In genomic region chr14:24874514-24875202, GRCh38 we compare ENCODE assay signal across 1 cellular context.
A peak's percentile ranks its signal among the peaks of the same experiment; 100 is the strongest.
TF ChIP-seq lines count a peak whose summit lies in the region.

No MANE protein-coding gene starts in this region.

TF ChIP-seq in HepG2, 621 proteins besides CTCF, POLR2A, EP300 and RAD21 (continued from another document and continues in another):
- TF ChIP-seq HMGXB4 (CRISPR knock-in tag; IDR thresholded peaks at IDR 0.05; ENCODE audit: borderline replicate concordance in 1 of 2, low read depth in 1 of 2) (peak in 1 of 2 experiments; percentile 17; a peak in 1 of 4 replicates), SOX5 (CRISPR knock-in tag; IDR thresholded peaks at IDR 0.05; ENCODE audit: borderline replicate concordance) (peak; percentile 67; the same call in 1 of the 2 replicates), ZNF207 (IDR thresholded peaks at IDR 0.05; ENCODE audit: borderline replicate concordance) (no peak), MED1 (CRISPR knock-in tag; IDR thresholded peaks at IDR 0.05) (0 out of 2 replicates have a peak, but pooled peaks have one; percentile 42), ZSCAN9 (CRISPR knock-in tag; IDR thresholded peaks at IDR 0.05; ENCODE audit: borderline replicate concordance) (peak; percentile 83; the same call in 1 of the 2 replicates), EHMT2 (IDR thresholded peaks at IDR 0.05; ENCODE audit: borderline replicate concordance, low read depth, low read length) (peak; percentile 86; the same call in 1 of the 2 replicates), RCOR2 (CRISPR knock-in tag; IDR thresholded peaks at IDR 0.05) (peak; percentile 84; the same call in 1 of the 2 replicates), SOX6 (IDR thresholded peaks at IDR 0.05) (no peak), SOX6 (CRISPR knock-in tag; IDR thresholded peaks at IDR 0.05) (peak; percentile 48), SPEN (CRISPR knock-in tag; IDR thresholded peaks at IDR 0.05; ENCODE audit: low read depth) (no peak; the same call in 1 of the 2 replicates), RXRA (CRISPR knock-in tag; IDR thresholded peaks at IDR 0.05) (no peak), HNF4G (IDR thresholded peaks at IDR 0.05; ENCODE audit: borderline replicate concordance, low read depth, low read length) (peak; percentile 91), HNF4G (CRISPR knock-in tag; IDR thresholded peaks at IDR 0.05; ENCODE audit: borderline replicate concordance, low read depth) (peak; percentile 87; the same call in 1 of the 2 replicates), SMAD3 (CRISPR knock-in tag; IDR thresholded peaks at IDR 0.05) (peak; percentile 70; the same call in 1 of the 2 replicates), RBM22 (optimal IDR thresholded peaks at IDR 0.05; ENCODE audit: low read length) (peak; percentile 75), KLF16 (CRISPR knock-in tag; IDR thresholded peaks at IDR 0.05) (peak in 1 of 2 experiments; percentile 65; a peak in 1 of 4 replicates), ZNF124 (CRISPR knock-in tag; IDR thresholded peaks at IDR 0.05) (peak; percentile 95), SNAI1 (CRISPR knock-in tag; IDR thresholded peaks at IDR 0.05; ENCODE audit: borderline replicate concordance) (no peak), NFIC (IDR thresholded peaks at IDR 0.05; ENCODE audit: low read length) (no peak), ZNF652 (CRISPR knock-in tag; IDR thresholded peaks at IDR 0.05; ENCODE audit: borderline replicate concordance, low read depth) (peak; percentile 34; the same call in 1 of the 2 replicates), CEBPG (CRISPR knock-in tag; IDR thresholded peaks at IDR 0.05) (peak; percentile 70), SIX4 (CRISPR knock-in tag; IDR thresholded peaks at IDR 0.05) (0 out of 2 replicates have a peak, but pooled peaks have one; percentile 68), HOMEZ (CRISPR knock-in tag; IDR thresholded peaks at IDR 0.05; ENCODE audit: low read depth) (peak; percentile 96), ZNF549 (CRISPR knock-in tag; IDR thresholded peaks at IDR 0.05) (peak; percentile 90), ZNF224 (CRISPR knock-in tag; IDR thresholded peaks at IDR 0.05) (peak; percentile 56; the same call in 1 of the 2 replicates), TEAD3 (CRISPR knock-in tag; optimal IDR thresholded peaks at IDR 0.05; ENCODE audit: borderline replicate concordance) (peak; percentile 93), NCOR1 (IDR thresholded peaks at IDR 0.05; ENCODE audit: borderline replicate concordance, low read length) (peak; percentile 81), ZNF12 (CRISPR knock-in tag; IDR thresholded peaks at IDR 0.05) (0 out of 2 replicates have a peak, but pooled peaks have one; percentile 65), GATAD1 (CRISPR knock-in tag; IDR thresholded peaks at IDR 0.05) (0 out of 2 replicates have a peak, but pooled peaks have one; percentile 50), FOXC1 (CRISPR knock-in tag; IDR thresholded peaks at IDR 0.05; ENCODE audit: borderline replicate concordance) (peak; percentile 71; the same call in 1 of the 2 replicates), PATZ1 (CRISPR knock-in tag; IDR thresholded peaks at IDR 0.05) (peak; percentile 31; the same call in 1 of the 2 replicates), KDM4B (CRISPR knock-in tag; IDR thresholded peaks at IDR 0.05) (0 out of 2 replicates have a peak, but pooled peaks have one; percentile 20), RARA (CRISPR knock-in tag; IDR thresholded peaks at IDR 0.05) (peak; percentile 59), SOX13 (IDR thresholded peaks at IDR 0.05) (no peak), SOX13 (CRISPR knock-in tag; conservative IDR thresholded peaks at IDR 0.05 in 1 of 2, IDR thresholded peaks at IDR 0.05 in 1 of 2) (peak in 1 of 2 experiments; percentile 75; a peak in 2 of 4 replicates), MNT (IDR thresholded peaks at IDR 0.05) (no peak), DMAP1 (CRISPR knock-in tag; IDR thresholded peaks at IDR 0.05) (peak; percentile 71), ZNF263 (CRISPR knock-in tag; IDR thresholded peaks at IDR 0.05) (0 out of 2 replicates have a peak, but pooled peaks have one; percentile 47), ZSCAN31 (CRISPR knock-in tag; IDR thresholded peaks at IDR 0.05; ENCODE audit: low read depth) (0 out of 2 replicates have a peak, but pooled peaks have one; percentile 53)
- TF ChIP-seq, protein P1, sequence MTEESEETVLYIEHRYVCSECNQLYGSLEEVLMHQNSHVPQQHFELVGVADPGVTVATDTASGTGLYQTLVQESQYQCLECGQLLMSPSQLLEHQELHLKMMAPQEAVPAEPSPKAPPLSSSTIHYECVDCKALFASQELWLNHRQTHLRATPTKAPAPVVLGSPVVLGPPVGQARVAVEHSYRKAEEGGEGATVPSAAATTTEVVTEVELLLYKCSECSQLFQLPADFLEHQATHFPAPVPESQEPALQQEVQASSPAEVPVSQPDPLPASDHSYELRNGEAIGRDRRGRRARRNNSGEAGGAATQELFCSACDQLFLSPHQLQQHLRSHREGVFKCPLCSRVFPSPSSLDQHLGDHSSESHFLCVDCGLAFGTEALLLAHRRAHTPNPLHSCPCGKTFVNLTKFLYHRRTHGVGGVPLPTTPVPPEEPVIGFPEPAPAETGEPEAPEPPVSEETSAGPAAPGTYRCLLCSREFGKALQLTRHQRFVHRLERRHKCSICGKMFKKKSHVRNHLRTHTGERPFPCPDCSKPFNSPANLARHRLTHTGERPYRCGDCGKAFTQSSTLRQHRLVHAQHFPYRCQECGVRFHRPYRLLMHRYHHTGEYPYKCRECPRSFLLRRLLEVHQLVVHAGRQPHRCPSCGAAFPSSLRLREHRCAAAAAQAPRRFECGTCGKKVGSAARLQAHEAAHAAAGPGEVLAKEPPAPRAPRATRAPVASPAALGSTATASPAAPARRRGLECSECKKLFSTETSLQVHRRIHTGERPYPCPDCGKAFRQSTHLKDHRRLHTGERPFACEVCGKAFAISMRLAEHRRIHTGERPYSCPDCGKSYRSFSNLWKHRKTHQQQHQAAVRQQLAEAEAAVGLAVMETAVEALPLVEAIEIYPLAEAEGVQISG (CRISPR knock-in tag; IDR thresholded peaks at IDR 0.05) = 0 out of 2 replicates have a peak, but pooled peaks have one; percentile 55
- TF ChIP-seq, protein P2, sequence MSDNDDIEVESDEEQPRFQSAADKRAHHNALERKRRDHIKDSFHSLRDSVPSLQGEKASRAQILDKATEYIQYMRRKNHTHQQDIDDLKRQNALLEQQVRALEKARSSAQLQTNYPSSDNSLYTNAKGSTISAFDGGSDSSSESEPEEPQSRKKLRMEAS (IDR thresholded peaks at IDR 0.05) = peak; percentile 30; the same call in 1 of the 2 replicates
- TF ChIP-seq, protein P3, sequence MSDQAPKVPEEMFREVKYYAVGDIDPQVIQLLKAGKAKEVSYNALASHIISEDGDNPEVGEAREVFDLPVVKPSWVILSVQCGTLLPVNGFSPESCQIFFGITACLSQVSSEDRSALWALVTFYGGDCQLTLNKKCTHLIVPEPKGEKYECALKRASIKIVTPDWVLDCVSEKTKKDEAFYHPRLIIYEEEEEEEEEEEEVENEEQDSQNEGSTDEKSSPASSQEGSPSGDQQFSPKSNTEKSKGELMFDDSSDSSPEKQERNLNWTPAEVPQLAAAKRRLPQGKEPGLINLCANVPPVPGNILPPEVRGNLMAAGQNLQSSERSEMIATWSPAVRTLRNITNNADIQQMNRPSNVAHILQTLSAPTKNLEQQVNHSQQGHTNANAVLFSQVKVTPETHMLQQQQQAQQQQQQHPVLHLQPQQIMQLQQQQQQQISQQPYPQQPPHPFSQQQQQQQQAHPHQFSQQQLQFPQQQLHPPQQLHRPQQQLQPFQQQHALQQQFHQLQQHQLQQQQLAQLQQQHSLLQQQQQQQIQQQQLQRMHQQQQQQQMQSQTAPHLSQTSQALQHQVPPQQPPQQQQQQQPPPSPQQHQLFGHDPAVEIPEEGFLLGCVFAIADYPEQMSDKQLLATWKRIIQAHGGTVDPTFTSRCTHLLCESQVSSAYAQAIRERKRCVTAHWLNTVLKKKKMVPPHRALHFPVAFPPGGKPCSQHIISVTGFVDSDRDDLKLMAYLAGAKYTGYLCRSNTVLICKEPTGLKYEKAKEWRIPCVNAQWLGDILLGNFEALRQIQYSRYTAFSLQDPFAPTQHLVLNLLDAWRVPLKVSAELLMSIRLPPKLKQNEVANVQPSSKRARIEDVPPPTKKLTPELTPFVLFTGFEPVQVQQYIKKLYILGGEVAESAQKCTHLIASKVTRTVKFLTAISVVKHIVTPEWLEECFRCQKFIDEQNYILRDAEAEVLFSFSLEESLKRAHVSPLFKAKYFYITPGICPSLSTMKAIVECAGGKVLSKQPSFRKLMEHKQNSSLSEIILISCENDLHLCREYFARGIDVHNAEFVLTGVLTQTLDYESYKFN (CRISPR knock-in tag; conservative IDR thresholded peaks at IDR 0.05) = peak; percentile 81
- TF ChIP-seq, protein P4, sequence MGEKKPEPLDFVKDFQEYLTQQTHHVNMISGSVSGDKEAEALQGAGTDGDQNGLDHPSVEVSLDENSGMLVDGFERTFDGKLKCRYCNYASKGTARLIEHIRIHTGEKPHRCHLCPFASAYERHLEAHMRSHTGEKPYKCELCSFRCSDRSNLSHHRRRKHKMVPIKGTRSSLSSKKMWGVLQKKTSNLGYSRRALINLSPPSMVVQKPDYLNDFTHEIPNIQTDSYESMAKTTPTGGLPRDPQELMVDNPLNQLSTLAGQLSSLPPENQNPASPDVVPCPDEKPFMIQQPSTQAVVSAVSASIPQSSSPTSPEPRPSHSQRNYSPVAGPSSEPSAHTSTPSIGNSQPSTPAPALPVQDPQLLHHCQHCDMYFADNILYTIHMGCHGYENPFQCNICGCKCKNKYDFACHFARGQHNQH (CRISPR knock-in tag; IDR thresholded peaks at IDR 0.05) = peak; percentile 45; the same call in 1 of the 2 replicates
- TF ChIP-seq, protein P5, sequence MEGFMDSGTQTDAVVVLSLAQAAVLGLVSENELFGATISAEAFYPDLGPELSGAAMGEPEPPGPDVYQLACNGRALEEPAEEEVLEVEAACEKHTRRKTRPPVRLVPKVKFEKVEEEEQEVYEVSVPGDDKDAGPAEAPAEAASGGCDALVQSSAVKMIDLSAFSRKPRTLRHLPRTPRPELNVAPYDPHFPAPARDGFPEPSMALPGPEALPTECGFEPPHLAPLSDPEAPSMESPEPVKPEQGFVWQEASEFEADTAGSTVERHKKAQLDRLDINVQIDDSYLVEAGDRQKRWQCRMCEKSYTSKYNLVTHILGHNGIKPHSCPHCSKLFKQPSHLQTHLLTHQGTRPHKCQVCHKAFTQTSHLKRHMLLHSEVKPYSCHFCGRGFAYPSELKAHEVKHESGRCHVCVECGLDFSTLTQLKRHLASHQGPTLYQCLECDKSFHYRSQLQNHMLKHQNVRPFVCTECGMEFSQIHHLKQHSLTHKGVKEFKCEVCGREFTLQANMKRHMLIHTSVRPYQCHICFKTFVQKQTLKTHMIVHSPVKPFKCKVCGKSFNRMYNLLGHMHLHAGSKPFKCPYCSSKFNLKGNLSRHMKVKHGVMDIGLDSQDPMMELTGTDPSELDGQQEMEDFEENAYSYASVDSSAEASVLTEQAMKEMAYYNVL (CRISPR knock-in tag; IDR thresholded peaks at IDR 0.05; ENCODE audit: borderline replicate concordance) = peak; percentile 57; the same call in 1 of the 2 replicates
- TF ChIP-seq, protein P6, sequence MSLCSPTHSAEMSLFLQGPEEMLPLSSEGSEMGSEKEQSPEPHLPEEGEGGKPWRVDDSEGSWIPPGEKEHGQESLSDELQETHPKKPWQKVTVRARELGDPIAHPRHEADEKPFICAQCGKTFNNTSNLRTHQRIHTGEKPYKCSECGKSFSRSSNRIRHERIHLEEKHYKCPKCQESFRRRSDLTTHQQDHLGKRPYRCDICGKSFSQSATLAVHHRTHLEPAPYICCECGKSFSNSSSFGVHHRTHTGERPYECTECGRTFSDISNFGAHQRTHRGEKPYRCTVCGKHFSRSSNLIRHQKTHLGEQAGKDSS (CRISPR knock-in tag; IDR thresholded peaks at IDR 0.05; ENCODE audit: borderline replicate concordance, low read depth) = peak; percentile 41; the same call in 1 of the 2 replicates
